9 cellular contexts compared by ENCODE assay signal in the genomic region with DNA sequence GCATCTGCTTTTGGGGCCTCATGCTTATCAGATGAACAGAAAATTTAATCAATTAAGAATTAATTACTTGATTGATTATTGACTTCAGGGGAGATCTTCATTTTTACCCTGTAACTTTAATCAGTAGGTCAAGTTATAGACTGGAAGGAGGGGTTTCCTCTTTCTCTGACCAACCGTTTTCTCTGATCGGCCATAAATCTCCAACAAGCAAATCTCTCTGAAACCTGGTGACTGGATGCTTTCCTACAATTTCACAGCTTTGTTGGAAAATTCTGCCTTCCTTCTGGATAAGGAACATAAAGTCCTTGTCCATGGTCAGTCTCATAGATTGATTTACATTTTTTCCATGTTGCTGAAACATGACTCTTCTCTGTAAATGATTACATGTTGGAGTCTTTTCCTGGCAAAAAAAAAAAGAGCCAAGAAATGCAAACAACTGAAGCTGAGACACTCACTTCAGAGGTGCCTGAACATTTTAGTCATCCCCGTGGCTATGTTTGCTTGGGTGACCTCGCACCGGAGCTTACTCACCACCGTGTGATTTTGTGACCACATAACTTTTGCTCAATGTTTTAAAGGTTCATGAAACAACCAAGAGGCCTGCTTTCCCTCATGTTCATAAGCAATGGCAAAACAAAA. TPM values are rescaled to one million over a fixed set of nuclear protein-coding genes. Genes with fewer than 3 reads are reported as not detected.
A peak's percentile ranks its signal among the peaks of the same experiment; 100 is the strongest.
DNase-seq lines count a peak whose midpoint lies in the region; ATAC-seq, FAIRE-seq and TF ChIP-seq lines count a peak whose summit lies in the region.
"Had no signal": no experiment of that assay in that cellular context is flagged by ENCODE, and none has a peak within 500 bp of the region (broad histone marks: within the 10 kb centered on the region; RNA-seq: fewer than 3 reads in every experiment).

No MANE protein-coding gene starts in this region.

- peak overlapping the region; percentile 89 for H3K27ac Mint-ChIP-seq in chondrocyte (ENCODE audit: unreplicated experiment)

- H3K36me3 Mint-ChIP-seq in chondrocyte (ENCODE audit: low read depth), result no peaks in the 10 kb centered on the region

- BruUV-seq in PC-3 (replicated peaks; lab: Mats Ljungman, UMichigan), result no TSS peak

- no peaks in the 10 kb centered on the region for H3F3A ChIP-seq in PC-3 (ENCODE audit: low read length, unreplicated experiment)

- ATAC-seq in PC-3 (peak; percentile 100), HG03139 (IDR thresholded peaks at IDR 0.05; ENCODE audit: unreplicated experiment) (no peak)

- H3K4me3 Mint-ChIP-seq in chondrocyte (ENCODE audit: unreplicated experiment), result no peak overlapping the region

- no peaks in the 10 kb centered on the region for H3K27me3 ChIP-seq in PC-3 (ENCODE audit: low read length)

- peak; percentile 96 for FAIRE-seq in H54 (lab: Jason Lieb, UNC)

- H3K4me1 Mint-ChIP-seq in chondrocyte (ENCODE audit: low read depth), result peaks cover 17% of the 10 kb centered on the region

- no peak overlapping the region for H3K9ac ChIP-seq in PC-3 (ENCODE audit: low read length)

- H3K27ac ChIP-seq in PC-3 (ENCODE audit: low read length), result peak overlapping the region; percentile 76

- H3K36me3 ChIP-seq in PC-3 (ENCODE audit: low read depth, low read length), result no peaks in the 10 kb centered on the region

- DNase-seq in EH (ENCODE audit: low read depth) (peak; percentile 68), H54 (ENCODE audit: insufficient read length, low spot score) (peak; percentile 99), PC-3 (peak; percentile 96), chondrocyte (ENCODE audit: low spot score) (no peak), UCSD-AML1 (lab: John Stamatoyannopoulos, UW; ENCODE audit: unreplicated experiment) (no peak)
- DNase-seq in stimulated activated CD4-positive, alpha-beta T cell treated with anti-CD3 and anti-CD28 coated beads, Interleukin-2, amount 100 ng/mL, for 4 hours (ENCODE audit: low read depth), result peak; percentile 50
- no peak for DNase-seq in effector CD8-positive, alpha-beta T cell (lab: John Stamatoyannopoulos, UW)
- DNase-seq: left cardiac atrium had no signal

- CTCF ChIA-PET in PC-3 (lab: Charles Lee), result interaction anchor here (0.6 to 0.7 kb wide), 4 partner anchors 22 to 170 kb away, joined by 4 to 9 read pairs (median 6); no protein-coding TSS in a partner anchor

- H3K4me1 ChIP-seq in PC-3 (ENCODE audit: insufficient read depth, low read length), result peaks cover 18% of the 10 kb centered on the region

- H3K4me2 ChIP-seq in PC-3 (ENCODE audit: low read length), result peak overlapping the region; percentile 76

- TF ChIP-seq CTCF in PC-3 (conservative IDR thresholded peaks at IDR 0.05; ENCODE audit: low read depth, low read length) (no peak), chondrocyte (IDR thresholded peaks at IDR 0.05) (no peak)

- peak overlapping the region; percentile 28; the same call in 1 of the 2 replicates for H3K4me3 ChIP-seq in PC-3 (ENCODE audit: low read length)

- H2AFZ ChIP-seq in PC-3 (ENCODE audit: low read length), result 0 out of 2 replicates have a peak overlapping the region, but pooled peaks have one; percentile 41

- intact Hi-C loops in PC-3 (cut with micrococcal nuclease), result loop anchor here (1.0 kb wide), 1 partner anchor 14 kb away; no protein-coding TSS in a partner anchor

- TF ChIP-seq POLR2A in H54 (IDR thresholded peaks at IDR 0.05; ENCODE audit: low read depth, low read length), result no peak

- no peaks in the 10 kb centered on the region for H4K20me1 ChIP-seq in PC-3 (ENCODE audit: low read length)

- H3K9me2 ChIP-seq in PC-3 (replicated peaks; ENCODE audit: low read length), result no peaks in the 10 kb centered on the region

- H3K79me2 ChIP-seq in PC-3 (ENCODE audit: low read length), result no peaks in the 10 kb centered on the region

- no peaks in the 10 kb centered on the region for H3K9me3 ChIP-seq in PC-3 (ENCODE audit: low read length)

- peaks cover 1% of the 10 kb centered on the region for H3K27me3 Mint-ChIP-seq in chondrocyte (ENCODE audit: low read depth)

- POLR2A ChIA-PET in PC-3 (lab: Charles Lee; ENCODE audit: unreplicated experiment), result interaction anchor here (0.6 kb wide), 1 partner anchor 111 kb away, joined by 7 read pairs; no protein-coding TSS in a partner anchor

- H3K9me3 Mint-ChIP-seq in chondrocyte (ENCODE audit: low read depth), result peaks cover 8% of the 10 kb centered on the region

RNA-seq across cellular contexts. Expression of a gene that starts 31.0 kb away (rescaled TPM):
- total RNA-seq in PC-3 (2014; rRNA removed) (0.15 TPM in 1 of 2 replicates, not detected in the other), chondrocyte (0.05 TPM in 1 of 3 replicates, not detected in the others)

Comparison
In these comparisons a context has a peak if more than half of its experiments do, and no peak if none do; other contexts are left out.
1. DNase-seq: peak in EH (single experiment), H54 (single experiment), PC-3 (single experiment) and stimulated activated CD4-positive, alpha-beta T cell treated with anti-CD3 and anti-CD28 coated beads, Interleukin-2, amount 100 ng/mL, for 4 hours (single experiment); none in chondrocyte (single experiment), UCSD-AML1 (single experiment) and effector CD8-positive, alpha-beta T cell (single experiment).